In genomic region chr17:76272541-76273434, GRCh38 we compare ENCODE assay signal across 8 cellular contexts. TPM values are rescaled to one million over a fixed set of nuclear protein-coding genes. Genes with fewer than 3 reads are reported as not detected.
A peak's percentile ranks its signal among the peaks of the same experiment; 100 is the strongest.
DNase-seq lines count a peak whose midpoint lies in the region; ATAC-seq, FAIRE-seq and TF ChIP-seq lines count a peak whose summit lies in the region.

No MANE protein-coding gene starts in this region.

- no peaks in the 10 kb centered on the region for H3K27me3 Mint-ChIP-seq in activated T-cell treated with anti-CD3 and anti-CD28 coated beads, Interleukin-2, amount 50 U/mL, for 72 hours (ENCODE audit: low read depth)
- H3K27me3 Mint-ChIP-seq in type B pancreatic cell: no peaks in the 10 kb centered on the region

- peaks cover 74% of the 10 kb centered on the region for H3K4me1 ChIP-seq in mononuclear cell (ENCODE audit: insufficient read depth, low read length)

- H3K9me3 ChIP-seq in mononuclear cell (ENCODE audit: low read depth, low read length): no peaks in the 10 kb centered on the region

- H3K4me1 Mint-ChIP-seq in activated T-cell treated with anti-CD3 and anti-CD28 coated beads, Interleukin-2, amount 50 U/mL, for 72 hours (ENCODE audit: low read depth): peaks cover 86% of the 10 kb centered on the region
- peaks cover 22% of the 10 kb centered on the region for H3K4me1 Mint-ChIP-seq in type B pancreatic cell (ENCODE audit: unreplicated experiment)

- ATAC-seq in HG02981 (IDR thresholded peaks at IDR 0.05; ENCODE audit: unreplicated experiment): peak; percentile 11
- ATAC-seq in activated T-cell treated with anti-CD3 and anti-CD28 coated beads, Interleukin-2, amount 50 U/mL, for 72 hours (replicated peaks in 1 of 2): peak; percentile 19 to 22

- TF ChIP-seq POLR2A in GM19099 (IDR thresholded peaks at IDR 0.05; ENCODE audit: extremely low read depth, insufficient read length, low read depth): peak; percentile 12
- TF ChIP-seq POLR2A in H54 (IDR thresholded peaks at IDR 0.05; ENCODE audit: low read depth, low read length): no peak

- no peak for FAIRE-seq in H54 (lab: Jason Lieb, UNC)

- H3K27ac Mint-ChIP-seq in activated T-cell treated with anti-CD3 and anti-CD28 coated beads, Interleukin-2, amount 50 U/mL, for 72 hours: peak overlapping the region; percentile 81
- peak overlapping the region; percentile 34 for H3K27ac Mint-ChIP-seq in type B pancreatic cell

- no peak for TF ChIP-seq CTCF in type B pancreatic cell (conservative IDR thresholded peaks at IDR 0.05)

- H3K36me3 Mint-ChIP-seq in activated T-cell treated with anti-CD3 and anti-CD28 coated beads, Interleukin-2, amount 50 U/mL, for 72 hours (ENCODE audit: insufficient read depth in 2 of 2): peaks cover 9 to 17% of the 10 kb centered on the region in 2 donors
- peaks cover 5% of the 10 kb centered on the region for H3K36me3 Mint-ChIP-seq in type B pancreatic cell

- no peaks in the 10 kb centered on the region for H3K27me3 ChIP-seq in mononuclear cell (ENCODE audit: insufficient read depth, low read length)

- H3K9me3 Mint-ChIP-seq in activated T-cell treated with anti-CD3 and anti-CD28 coated beads, Interleukin-2, amount 50 U/mL, for 72 hours: no peaks in the 10 kb centered on the region
- no peaks in the 10 kb centered on the region for H3K9me3 Mint-ChIP-seq in type B pancreatic cell

- DNase-seq in activated T-cell treated with anti-CD3 and anti-CD28 coated beads, Interleukin-2, amount 50 U/mL, for 72 hours: peak; percentile 71 to 74
- DNase-seq in type B pancreatic cell (ENCODE audit: extremely low spot score, unreplicated experiment) (no peak), H54 (ENCODE audit: insufficient read length, low spot score) (no peak), iPS-NIHi11 (ENCODE audit: low spot score) (no peak)
- no peak for DNase-seq in NK-92 treated with Interleukin-12 subunit alpha and Interleukin-12 subunit beta, amount 100 ng/mL, for 24 hours (lab: John Stamatoyannopoulos, UW)

- H3K4me3 Mint-ChIP-seq in activated T-cell treated with anti-CD3 and anti-CD28 coated beads, Interleukin-2, amount 50 U/mL, for 72 hours: peak overlapping the region; percentile 83 to 85
- H3K4me3 Mint-ChIP-seq in type B pancreatic cell: no peak overlapping the region

- H3K4me3 ChIP-seq in mononuclear cell (ENCODE audit: low read length): peak overlapping the region; percentile 36

RNA-seq across cellular contexts. Expression of gene UBALD2, which starts 7.6 kb away (rescaled TPM):
- 100 to 1,000 TPM; 629 to 707 TPM for total RNA-seq in activated T-cell treated with anti-CD3 and anti-CD28 coated beads, Interleukin-2, amount 50 U/mL, for 72 hours
- 35.3 TPM for total RNA-seq in mononuclear cell
- 46.9 and 53.1 TPM in 2 replicates for total RNA-seq in type B pancreatic cell (ENCODE audit: low replicate concordance)

RNA-seq across cellular contexts. Expression of gene RNF157, which starts 32.5 kb away (rescaled TPM):
- total RNA-seq in activated T-cell treated with anti-CD3 and anti-CD28 coated beads, Interleukin-2, amount 50 U/mL, for 72 hours: 100 to 1,000 TPM in 1 of 2 donors, 10 to 100 TPM in 1; 91.9 to 100 TPM
- total RNA-seq in mononuclear cell (19.1 TPM), type B pancreatic cell (ENCODE audit: low replicate concordance) (5.4 and 27.0 TPM in 2 replicates)

RNA-seq across cellular contexts. Expression of gene QRICH2, which starts 35.3 kb away (rescaled TPM):
- 1 to 10 TPM; 3.1 to 4.5 TPM for total RNA-seq in activated T-cell treated with anti-CD3 and anti-CD28 coated beads, Interleukin-2, amount 50 U/mL, for 72 hours
- total RNA-seq in mononuclear cell (1.2 TPM), type B pancreatic cell (ENCODE audit: low replicate concordance) (3.9 and 11.7 TPM in 2 replicates)

Comparison
In these comparisons a context has a peak if more than half of its experiments do, and no peak if none do; other contexts are left out.
1. DNase-seq: peak in activated T-cell treated with anti-CD3 and anti-CD28 coated beads, Interleukin-2, amount 50 U/mL, for 72 hours (2 of 2); none in type B pancreatic cell (single experiment), NK-92 treated with Interleukin-12 subunit alpha and Interleukin-12 subunit beta, amount 100 ng/mL, for 24 hours (single experiment), H54 (single experiment) and iPS-NIHi11 (single experiment).
2. RNA of gene UBALD2, which starts 7.6 kb away (total RNA-seq): 629 to 707 TPM in activated T-cell treated with anti-CD3 and anti-CD28 coated beads, Interleukin-2, amount 50 U/mL, for 72 hours; 46.9 to 53.1 TPM in type B pancreatic cell and 35.3 TPM in mononuclear cell (single experiment); every median in the first group is over 10 times any median in the second.